22 cellular contexts compared by ENCODE assay signal in the genomic region with DNA sequence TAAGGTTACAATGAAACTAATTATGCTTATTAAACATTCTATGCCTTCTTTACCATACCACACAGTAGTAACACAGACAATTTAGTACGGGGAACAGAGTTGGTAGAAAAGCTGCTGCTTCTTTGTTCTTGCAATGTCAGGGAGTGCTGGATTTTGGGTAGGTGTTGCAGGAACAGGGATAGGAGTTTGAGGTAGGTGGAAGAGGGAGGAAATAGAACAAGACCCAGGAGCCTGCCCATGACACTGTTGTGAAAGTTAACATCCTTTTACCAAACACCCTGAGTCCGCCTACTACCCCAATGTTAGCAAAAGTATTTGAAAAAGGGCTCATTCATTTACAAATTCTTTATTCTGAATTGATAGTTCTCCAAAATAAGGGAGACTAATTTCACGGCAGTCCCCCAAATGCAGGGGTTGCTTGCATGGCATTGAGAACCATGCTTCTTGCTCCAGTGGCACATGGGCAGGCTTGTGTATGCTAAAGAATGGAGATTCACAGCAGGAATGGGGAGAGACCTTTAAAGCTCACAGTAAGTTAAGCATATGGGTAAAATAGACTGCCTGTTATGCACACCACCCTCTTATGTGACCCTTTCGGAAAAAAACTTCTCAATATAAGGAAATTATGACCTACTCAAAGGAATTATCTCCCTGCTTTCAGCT.
"Had no signal": no experiment of that assay in that cellular context is flagged by ENCODE, and none has a peak within 500 bp of the region (broad histone marks: within the 10 kb centered on the region; RNA-seq: fewer than 3 reads in every experiment).

No MANE protein-coding gene starts in this region.

- H3K27me3 ChIP-seq: SJCRH30 had no signal

- H3K27ac ChIP-seq: HL-60, SJCRH30 had no signal

- H3K36me3 ChIP-seq: SJCRH30 had no signal

- H3K4me1 ChIP-seq: SJCRH30 had no signal

- H3K9me3 ChIP-seq: SJCRH30 had no signal

- DNase-seq: KBM-7; MM.1S; NCI-H1092 treated with DMSO at 0.1 percent for 48 hours; NCI-H1436; NCI-H187; NCI-H2029; NCI-H2081 treated with DMSO at 0.1 percent for 48 hours; NCI-H2171; NCI-H226; NCI-H446; NCI-H510A; NCI-H524 treated with DMSO at 0.1 percent for 48 hours; NCI-H69; NCI-H774; NK-92 treated with Interleukin-12 subunit alpha and Interleukin-12 subunit beta, amount 100 ng/mL, for 24 hours; PC-3; SHP77 treated with DMSO at 0.1 percent for 48 hours; SJCRH30 had no signal

- H3K4me3 ChIP-seq: SJCRH30 had no signal

- ATAC-seq: Panc1, PC-3, Right ventricle myocardium inferior, SK-N-SH treated with all-trans-retinoic acid at 6 μM for 48 hours had no signal
